In genomic region chr17:1267471-1267947, GRCh38 we compare ENCODE assay signal across 8 cellular contexts. TPM values are rescaled to one million over a fixed set of nuclear protein-coding genes. Genes with fewer than 3 reads are reported as not detected.
DNase-seq lines count a peak whose midpoint lies in the region; ATAC-seq and TF ChIP-seq lines count a peak whose summit lies in the region.

No MANE protein-coding gene starts in this region.

- DNase-seq in RWPE2 (ENCODE audit: low spot score) (no peak), esophagus squamous epithelium (lab: John Stamatoyannopoulos, UW) (no peak), AG08395 (ENCODE audit: low spot score) (no peak), T-helper 9 cell (no peak), epidermal melanocyte (ENCODE audit: insufficient read length, low spot score) (no peak)

- WGBS in esophagus squamous epithelium, 2 donors, result 13 to 17% methylated on average over 8 to 14 of the region's 18 CpGs

- H3K27me3 ChIP-seq in RWPE2 (ENCODE audit: insufficient read depth, poor library complexity, severe bottlenecking), result peaks cover 13% of the 10 kb centered on the region
- peaks cover 0 to 36% (median 0%) of the 10 kb centered on the region in 4 donors for H3K27me3 ChIP-seq in esophagus squamous epithelium
- H3K27me3 ChIP-seq in neutrophil, result peaks cover 96% of the 10 kb centered on the region

- H3K9me3 ChIP-seq in RWPE2 (ENCODE audit: severe bottlenecking), result no peaks in the 10 kb centered on the region
- no peaks in the 10 kb centered on the region for H3K9me3 ChIP-seq in esophagus squamous epithelium
- no peaks in the 10 kb centered on the region for H3K9me3 ChIP-seq in neutrophil

- TF ChIP-seq CTCF in RWPE2 (IDR thresholded peaks at IDR 0.05; ENCODE audit: poor library complexity, severe bottlenecking) (no peak), esophagus squamous epithelium (IDR thresholded peaks at IDR 0.05) (no peak), neutrophil (IDR thresholded peaks at IDR 0.05) (no peak)

- peaks cover 9% of the 10 kb centered on the region for H3K4me1 ChIP-seq in RWPE2 (ENCODE audit: insufficient read depth, poor library complexity, severe bottlenecking)
- H3K4me1 ChIP-seq in esophagus squamous epithelium, result peaks cover 0 to 35% (median 10%) of the 10 kb centered on the region in 3 donors
- H3K4me1 ChIP-seq in neutrophil (ENCODE audit: control insufficient read depth in 1 of 2, insufficient read depth in 1 of 2, low read depth in 1 of 2, low read length in 1 of 2), result peaks cover 6 to 7% of the 10 kb centered on the region in 2 experiments

- H3K27ac ChIP-seq in RWPE2 (ENCODE audit: poor library complexity, severe bottlenecking) (peak overlapping the region; percentile 26), esophagus squamous epithelium (peak overlapping the region; percentile 84 to 94 (median 90)), neutrophil (no peak overlapping the region)

- no peak for TF ChIP-seq POLR2A in esophagus squamous epithelium (IDR thresholded peaks at IDR 0.05)

- H3K36me3 ChIP-seq in RWPE2 (ENCODE audit: low read depth), result no peaks in the 10 kb centered on the region
- no peaks in the 10 kb centered on the region for H3K36me3 ChIP-seq in esophagus squamous epithelium
- no peaks in the 10 kb centered on the region for H3K36me3 ChIP-seq in neutrophil

- intact Hi-C loops in esophagus squamous epithelium (cut with DNase I), result loop anchor here (10.0 kb wide), 1 partner anchor 247 kb away; the partner anchor contains the start of gene INPP5K

- ATAC-seq in RWPE2 (ENCODE audit: low read depth), result no peak
- ATAC-seq in HG02678 (IDR thresholded peaks at IDR 0.05; ENCODE audit: unreplicated experiment), result no peak

- H3K4me3 ChIP-seq in GM08714 (ENCODE audit: low read length) (peak overlapping the region; percentile 78), RWPE2 (ENCODE audit: severe bottlenecking) (peak overlapping the region; percentile 52), esophagus squamous epithelium (peak overlapping the region; percentile 63 to 73 (median 72)), neutrophil (ENCODE audit: low read depth in 1 of 2, low read length in 1 of 2) (peak overlapping the region; percentile 57 to 77)

RNA-seq across cellular contexts. Expression of gene BHLHA9, which starts 2.7 kb away (rescaled TPM):
- not detected for total RNA-seq in esophagus squamous epithelium

RNA-seq across cellular contexts. Expression of gene TRARG1, which starts 12.0 kb away (rescaled TPM):
- total RNA-seq in esophagus squamous epithelium, result not detected
